In genomic region chr2:151933266-151933804, GRCh38 we compare ENCODE assay signal across 28 cellular contexts.
"Had no signal": no experiment of that assay in that cellular context is flagged by ENCODE, and none has a peak within 500 bp of the region (broad histone marks: within the 10 kb centered on the region; RNA-seq: fewer than 3 reads in every experiment).

No MANE protein-coding gene starts in this region.

- H3K4me3 ChIP-seq: colonic mucosa, coronary artery, dorsolateral prefrontal cortex, esophagus muscularis mucosa, esophagus squamous epithelium, gastrocnemius medialis, gastroesophageal sphincter, heart left ventricle, heart right ventricle, hepatocyte had no signal

- H3K4me2 ChIP-seq: hepatocyte had no signal

- H3K79me2 ChIP-seq: hepatocyte had no signal

- ATAC-seq: effector memory CD8-positive, alpha-beta T cell; esophagus mucosa; foreskin keratinocyte; gastrocnemius medialis; gastroesophageal sphincter; heart left ventricle; heart right ventricle had no signal

- H3K9me3 ChIP-seq: colonic mucosa, esophagus muscularis mucosa, esophagus squamous epithelium, gastrocnemius medialis, gastroesophageal sphincter, heart left ventricle, heart right ventricle had no signal

- H3K36me3 ChIP-seq: colonic mucosa, esophagus muscularis mucosa, esophagus squamous epithelium, gastrocnemius medialis, gastroesophageal sphincter, heart left ventricle, heart right ventricle had no signal

- H3K27ac ChIP-seq: colonic mucosa, coronary artery, dorsolateral prefrontal cortex, epithelial cell of prostate, esophagus muscularis mucosa, esophagus squamous epithelium, foreskin keratinocyte, gastrocnemius medialis, gastroesophageal sphincter, heart left ventricle, heart right ventricle, hepatocyte had no signal

- H3K27me3 ChIP-seq: colonic mucosa, dorsolateral prefrontal cortex, esophagus muscularis mucosa, esophagus squamous epithelium, gastrocnemius medialis, gastroesophageal sphincter, heart left ventricle, heart right ventricle, hepatocyte had no signal

- H2AFZ ChIP-seq: hepatocyte had no signal

- FAIRE-seq: endometrium, endothelial cell of umbilical vein, frontal cortex had no signal

- H3K4me1 ChIP-seq: colonic mucosa, foreskin keratinocyte, gastroesophageal sphincter had no signal

- DNase-seq: colonic mucosa; cortex of kidney; dermis blood vessel endothelial cell; dorsolateral prefrontal cortex; effector CD4-positive, alpha-beta T cell; effector CD8-positive, alpha-beta T cell; effector memory CD4-positive, alpha-beta T cell; effector memory CD8-positive, alpha-beta T cell; endodermal cell; erythroblast; esophagus squamous epithelium; foreskin fibroblast; foreskin keratinocyte; foreskin melanocyte; gastrocnemius medialis; glutamatergic neuron; head of caudate nucleus; heart left ventricle; heart right ventricle had no signal
